ENCODE assay signal across 23 cellular contexts in the genomic region with DNA sequence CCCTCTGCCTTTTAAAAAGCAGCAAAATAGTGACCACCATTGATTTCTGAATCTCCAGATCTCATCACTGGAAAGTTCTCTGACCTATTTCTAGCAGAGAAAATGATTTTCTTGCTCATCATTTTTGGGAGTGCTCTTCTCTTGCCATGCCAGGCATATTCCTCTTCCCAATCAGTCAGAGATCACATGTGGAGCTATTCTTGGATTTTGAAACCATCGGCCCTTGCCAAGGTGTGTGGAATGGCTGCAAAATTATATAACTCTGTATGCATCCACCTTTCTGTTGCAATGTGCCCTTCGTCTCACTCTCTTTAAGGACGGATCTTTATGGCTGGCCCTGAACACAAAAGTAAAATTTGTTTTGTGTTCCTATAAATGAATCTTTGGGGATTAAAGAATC.
"Had no signal": no experiment of that assay in that cellular context is flagged by ENCODE, and none has a peak within 500 bp of the region (broad histone marks: within the 10 kb centered on the region; RNA-seq: fewer than 3 reads in every experiment).

No MANE protein-coding gene starts in this region.

- H3K27ac ChIP-seq: epithelial cell of prostate, esophagus muscularis mucosa, left lung, parathyroid adenoma, prostate gland, sigmoid colon, skin epidermis, testis, tibial nerve had no signal

- H3K27me3 ChIP-seq: esophagus muscularis mucosa, heart right ventricle, left lung, sigmoid colon, testis, tibial nerve had no signal

- H3K4me3 Mint-ChIP-seq: effector memory CD8-positive, alpha-beta T cell; naive B cell; nephron; stimulated activated naive B cell treated with anti-CD40 and anti-IgM and Interleukin-4, amounts not matched to agents 10 μg/mL and 1 μg/mL and 100 μg/mL, for 72 hours; stimulated activated naive CD8-positive, alpha-beta T cell treated with anti-CD3 and anti-CD28 coated beads, Interleukin-15, amount 100 ng/mL, for 72 hours had no signal

- ATAC-seq: effector memory CD8-positive, alpha-beta T cell; left lung; stimulated activated naive B cell treated with anti-CD40 and anti-IgM and Interleukin-4, amounts not matched to agents 10 μg/mL and 1 μg/mL and 100 μg/mL, for 72 hours; stimulated activated naive CD8-positive, alpha-beta T cell treated with anti-CD3 and anti-CD28 coated beads, Interleukin-15, amount 100 ng/mL, for 72 hours had no signal

- H3K9me3 Mint-ChIP-seq: stimulated activated naive B cell treated with anti-CD40 and anti-IgM and Interleukin-4, amounts not matched to agents 10 μg/mL and 1 μg/mL and 100 μg/mL, for 72 hours had no signal

- H3K36me3 Mint-ChIP-seq: naive B cell; stimulated activated naive B cell treated with anti-CD40 and anti-IgM and Interleukin-4, amounts not matched to agents 10 μg/mL and 1 μg/mL and 100 μg/mL, for 72 hours had no signal

- H3K9me3 ChIP-seq: esophagus muscularis mucosa, prostate gland, sigmoid colon, testis had no signal

- H3K27me3 Mint-ChIP-seq: stimulated activated naive B cell treated with anti-CD40 and anti-IgM and Interleukin-4, amounts not matched to agents 10 μg/mL and 1 μg/mL and 100 μg/mL, for 72 hours; stimulated activated naive CD8-positive, alpha-beta T cell treated with anti-CD3 and anti-CD28 coated beads, Interleukin-15, amount 100 ng/mL, for 72 hours had no signal

- H2AFZ ChIP-seq: parathyroid adenoma had no signal

- H3K36me3 ChIP-seq: esophagus muscularis mucosa, heart right ventricle, left lung, prostate gland, sigmoid colon, tibial nerve had no signal

- H3K27ac Mint-ChIP-seq: effector memory CD8-positive, alpha-beta T cell; nephron; stimulated activated naive B cell treated with anti-CD40 and anti-IgM and Interleukin-4, amounts not matched to agents 10 μg/mL and 1 μg/mL and 100 μg/mL, for 72 hours; stimulated activated naive CD8-positive, alpha-beta T cell treated with anti-CD3 and anti-CD28 coated beads, Interleukin-15, amount 100 ng/mL, for 72 hours had no signal

- H3K9ac ChIP-seq: parathyroid adenoma had no signal

- H3K4me1 Mint-ChIP-seq: naive B cell; stimulated activated naive B cell treated with anti-CD40 and anti-IgM and Interleukin-4, amounts not matched to agents 10 μg/mL and 1 μg/mL and 100 μg/mL, for 72 hours had no signal

- FAIRE-seq: islet of Langerhans had no signal

- H3K4me3 ChIP-seq: esophagus muscularis mucosa, heart right ventricle, left lung, prostate gland, sigmoid colon, skin epidermis, testis, tibial nerve had no signal

- H3K4me1 ChIP-seq: left lung, parathyroid adenoma, prostate gland, testis, tibial nerve had no signal

- DNase-seq: central memory CD4-positive, alpha-beta T cell; effector memory CD8-positive, alpha-beta T cell; foreskin fibroblast; hypothalamus; kidney glomerular epithelial cell; left lung; mesendoderm; naive B cell; sigmoid colon; stimulated activated CD4-positive, alpha-beta T cell treated with anti-CD3 and anti-CD28 coated beads, Interleukin-2, amount 100 ng/mL, for 24 hours; stimulated activated CD4-positive, alpha-beta T cell treated with anti-CD3 and anti-CD28 coated beads, Interleukin-4, amount 100 ng/mL, for 4 hours; stimulated activated naive B cell treated with anti-CD40 and anti-IgM and Interleukin-4, amounts not matched to agents 10 μg/mL and 1 μg/mL and 100 μg/mL, for 72 hours; stimulated activated naive CD8-positive, alpha-beta T cell treated with anti-CD3 and anti-CD28 coated beads, Interleukin-15, amount 100 ng/mL, for 72 hours; testis had no signal

- H3K79me2 ChIP-seq: parathyroid adenoma had no signal
